In genomic region chr17:29442451-29442850, GRCh38 we compare ENCODE assay signal across 25 cellular contexts. TPM values are rescaled to one million over a fixed set of nuclear protein-coding genes. Genes with fewer than 3 reads are reported as not detected.
DNase-seq lines count a peak whose midpoint lies in the region; ATAC-seq, FAIRE-seq and TF ChIP-seq lines count a peak whose summit lies in the region.
"Had no signal": no experiment of that assay in that cellular context is flagged by ENCODE, and none has a peak within 500 bp of the region (broad histone marks: within the 10 kb centered on the region; RNA-seq: fewer than 3 reads in every experiment).

No MANE protein-coding gene starts in this region.

- ATAC-seq in GM18873 (IDR thresholded peaks at IDR 0.05; ENCODE audit: low FRiP score, unreplicated experiment), result no peak
- ATAC-seq: HepG2, K562, Panc1 had no signal

- H3K36me3 Mint-ChIP-seq in mesothelial cell of epicardium, result peaks cover 12% of the 10 kb centered on the region

- H3K27ac Mint-ChIP-seq in mesothelial cell of epicardium, result peak overlapping the region; percentile 30

- H3K4me1 Mint-ChIP-seq in mesothelial cell of epicardium, result peaks cover 17% of the 10 kb centered on the region

- H3K4me3 Mint-ChIP-seq in mesothelial cell of epicardium, result no peak overlapping the region
- H3K4me3 Mint-ChIP-seq: HFFc6 had no signal

- no peak overlapping the region for H3K4me3 ChIP-seq in SK-N-MC
- no peak overlapping the region for H3K4me3 ChIP-seq in effector memory CD4-positive, alpha-beta T cell (ENCODE audit: insufficient read depth, low read depth, low read length, poor library complexity, severe bottlenecking)
- H3K4me3 ChIP-seq in small intestine (ENCODE audit: low read depth in 1 of 2, low read length in 2 of 2), result no peak overlapping the region
- H3K4me3 ChIP-seq: K562 had no signal

- FAIRE-seq in small intestine (lab: Jason Lieb, UNC), result no peak
- FAIRE-seq: HepG2, K562 had no signal

- no peaks in the 10 kb centered on the region for H3K27me3 Mint-ChIP-seq in mesothelial cell of epicardium (ENCODE audit: low read depth)

- H3K4me1 ChIP-seq in effector memory CD4-positive, alpha-beta T cell (ENCODE audit: control insufficient read depth, insufficient read depth, low read length, poor library complexity, severe bottlenecking), result no peaks in the 10 kb centered on the region
- H3K4me1 ChIP-seq in small intestine (ENCODE audit: control insufficient read depth in 2 of 2, insufficient read depth in 1 of 2, low read depth in 1 of 2, low read length in 1 of 2), result no peaks in the 10 kb centered on the region
- H3K4me1 ChIP-seq: BE2C had no signal

- H3K27me3 ChIP-seq in effector memory CD4-positive, alpha-beta T cell (replicated peaks; ENCODE audit: control insufficient read depth, insufficient read depth, low read length, poor library complexity, severe bottlenecking), result no peaks in the 10 kb centered on the region
- no peaks in the 10 kb centered on the region for H3K27me3 ChIP-seq in small intestine (ENCODE audit: control insufficient read depth in 2 of 2, insufficient read depth in 2 of 2, low read length in 2 of 2)
- H3K27me3 ChIP-seq: BE2C had no signal

- peak overlapping the region; percentile 58 for H3K27ac ChIP-seq in SK-N-MC
- H3K27ac ChIP-seq in caudate nucleus (ENCODE audit: low read depth, low read length), result peak overlapping the region; percentile 39
- peak overlapping the region; percentile 70 for H3K27ac ChIP-seq in substantia nigra (ENCODE audit: low read depth, low read length, poor library complexity, severe bottlenecking)
- no peak overlapping the region for H3K27ac ChIP-seq in effector memory CD4-positive, alpha-beta T cell (ENCODE audit: insufficient read depth, low read length, poor library complexity, severe bottlenecking)
- H3K27ac ChIP-seq in small intestine (ENCODE audit: low read depth in 1 of 2, low read length in 1 of 2), result no peak overlapping the region
- H3K27ac ChIP-seq: HL-60 had no signal

- H3K9me3 Mint-ChIP-seq in mesothelial cell of epicardium, result no peaks in the 10 kb centered on the region
- H3K9me3 Mint-ChIP-seq: HFFc6 had no signal

- H3K9me3 ChIP-seq in SK-N-MC (ENCODE audit: low read depth, low read length) (no peaks in the 10 kb centered on the region), small intestine (ENCODE audit: control insufficient read depth, low read depth) (no peaks in the 10 kb centered on the region)
- no peaks in the 10 kb centered on the region for H3K9me3 ChIP-seq in effector memory CD4-positive, alpha-beta T cell (ENCODE audit: control insufficient read depth, low read length)
- H3K9me3 ChIP-seq: BE2C had no signal

- H3K36me3 ChIP-seq in SK-N-MC (ENCODE audit: insufficient read depth, low read length), result peaks cover 7% of the 10 kb centered on the region; the same call in 1 of the 2 replicates
- H3K36me3 ChIP-seq in effector memory CD4-positive, alpha-beta T cell (ENCODE audit: control insufficient read depth, insufficient read depth, low read length), result no peaks in the 10 kb centered on the region
- H3K36me3 ChIP-seq in small intestine (ENCODE audit: control insufficient read depth in 2 of 2, insufficient read depth in 2 of 2, low read length in 2 of 2), result no peaks in the 10 kb centered on the region
- H3K36me3 ChIP-seq: BE2C had no signal

- TF ChIP-seq CTCF in mesothelial cell of epicardium (IDR thresholded peaks at IDR 0.05; ENCODE audit: unreplicated experiment), result no peak

- no peak overlapping the region for H3K9ac ChIP-seq in SK-N-MC (ENCODE audit: insufficient read length)

- DNase-seq in SK-N-MC (ENCODE audit: low read depth, low spot score) (no peak), caudate nucleus (lab: John Stamatoyannopoulos, UW) (no peak), mesothelial cell of epicardium (ENCODE audit: low spot score in 2 of 2, unreplicated experiment in 2 of 2) (no peak), substantia nigra (lab: John Stamatoyannopoulos, UW) (no peak), small intestine (no peak), GF-D8 (lab: John Stamatoyannopoulos, UW) (no peak)
- no peak for DNase-seq in effector memory CD4-positive, alpha-beta T cell
- DNase-seq: BE2C; COR-L47; DMS79; H7; HFFc6; NCI-H1092; NCI-H1436 treated with DMSO at 0.1 percent for 48 hours; NCI-H1930; NCI-H226; NCI-H510A treated with DMSO at 0.1 percent for 48 hours; NCI-H774; NK-92 treated with Interleukin-12 subunit alpha and Interleukin-12 subunit beta, amount 100 ng/mL, for 24 hours; SIG-M5 had no signal

- WGBS in small intestine, 3 donors, result 94 to 100% (median 96%) methylated on average over 1 of the region's 1 CpG

RNA-seq across cellular contexts. Expression of gene TAOK1, which starts 52.3 kb away (rescaled TPM):
- 84.7 to 92.1 TPM (median 86.7 TPM) in 3 replicates for total RNA-seq in mesothelial cell of epicardium
- 1 to 10 TPM; 4.1 to 7.4 (median 4.5) TPM for polyA plus RNA-seq in small intestine

Comparison
In these comparisons a context has a peak if more than half of its experiments do, and no peak if none do; other contexts are left out.
1. H3K27ac ChIP-seq: peak in SK-N-MC (single experiment), caudate nucleus (single experiment) and substantia nigra (single experiment); none in effector memory CD4-positive, alpha-beta T cell (single experiment) and small intestine (0 of 2).